In the genomic region with DNA sequence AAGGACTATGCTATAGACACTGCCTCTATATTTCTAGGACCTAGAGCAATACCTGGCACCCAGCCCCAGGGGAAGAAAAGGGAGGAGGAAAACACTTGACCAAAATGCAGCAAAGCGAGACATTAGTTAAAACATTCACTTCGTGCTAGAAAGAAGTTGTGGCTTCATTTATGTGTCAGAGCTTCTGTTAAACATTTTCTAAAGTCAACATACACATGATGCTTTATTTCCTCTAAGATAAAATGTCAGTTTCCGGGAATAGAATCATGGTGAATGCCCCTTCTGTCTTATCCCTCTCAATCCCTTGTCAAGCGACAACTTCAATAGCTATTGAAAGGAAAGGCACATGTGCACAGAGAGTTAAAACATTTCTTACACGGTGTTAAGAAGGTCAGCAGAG, we compare ENCODE assay signal across 12 cellular contexts.
DNase-seq lines count a peak whose midpoint lies in the region; ATAC-seq and TF ChIP-seq lines count a peak whose summit lies in the region.
"Had no signal": no experiment of that assay in that cellular context is flagged by ENCODE, and none has a peak within 500 bp of the region (broad histone marks: within the 10 kb centered on the region; RNA-seq: fewer than 3 reads in every experiment).

No MANE protein-coding gene starts in this region.

- no peaks in the 10 kb centered on the region for H3K36me3 Mint-ChIP-seq in nephron progenitor cell (ENCODE audit: low read depth)
- H3K36me3 Mint-ChIP-seq: stimulated activated memory B cell treated with anti-CD40 and anti-IgM and Interleukin-4, amounts not matched to agents 10 μg/mL and 1 μg/mL and 100 μg/mL, for 72 hours had no signal

- peak; percentile 56 for DNase-seq in DMS53 (lab: John Stamatoyannopoulos, UW)
- peak; percentile 2 for DNase-seq in HK-2 (ENCODE audit: unreplicated experiment)
- DNase-seq in kidney glomerular epithelial cell (lab: John Stamatoyannopoulos, UW), result peak; percentile 53
- no peak for DNase-seq in activated effector memory CD4-positive, alpha-beta T cell treated with Interleukin-2 at 50 U/mL for 16 hours
- DNase-seq in nephron progenitor cell, result no peak
- DNase-seq in NCI-H1417 (lab: John Stamatoyannopoulos, UW), result no peak
- DNase-seq: activated CD8-positive, alpha-beta T cell treated with anti-CD3 and anti-CD28 coated beads for 36 hours; activated naive CD4-positive, alpha-beta T cell treated with anti-CD3 and anti-CD28 coated beads, Interleukin-2, amount 50 U/mL, for 16 hours; EL had no signal

- no peaks in the 10 kb centered on the region for H3K9me3 Mint-ChIP-seq in nephron progenitor cell
- H3K9me3 Mint-ChIP-seq: activated CD8-positive, alpha-beta T cell treated with anti-CD3 and anti-CD28 coated beads for 36 hours; stimulated activated memory B cell treated with anti-CD40 and anti-IgM and Interleukin-4, amounts not matched to agents 10 μg/mL and 1 μg/mL and 100 μg/mL, for 72 hours had no signal

- ATAC-seq in GM21786 (IDR thresholded peaks at IDR 0.05; ENCODE audit: unreplicated experiment) (peak; percentile 75), HG03095 (IDR thresholded peaks at IDR 0.05; ENCODE audit: unreplicated experiment) (no peak)
- ATAC-seq: activated CD8-positive, alpha-beta T cell treated with anti-CD3 and anti-CD28 coated beads for 36 hours; stimulated activated memory B cell treated with anti-CD40 and anti-IgM and Interleukin-4, amounts not matched to agents 10 μg/mL and 1 μg/mL and 100 μg/mL, for 72 hours had no signal

- H3K27me3 Mint-ChIP-seq in nephron progenitor cell (ENCODE audit: low read depth, poor library complexity), result no peaks in the 10 kb centered on the region
- H3K27me3 Mint-ChIP-seq: activated CD8-positive, alpha-beta T cell treated with anti-CD3 and anti-CD28 coated beads for 36 hours had no signal

- TF ChIP-seq CTCF in nephron progenitor cell (IDR thresholded peaks at IDR 0.05), result no peak

- no peak overlapping the region for H3K27ac Mint-ChIP-seq in nephron progenitor cell
- H3K27ac Mint-ChIP-seq: activated CD8-positive, alpha-beta T cell treated with anti-CD3 and anti-CD28 coated beads for 36 hours; stimulated activated memory B cell treated with anti-CD40 and anti-IgM and Interleukin-4, amounts not matched to agents 10 μg/mL and 1 μg/mL and 100 μg/mL, for 72 hours had no signal

- H3K4me1 Mint-ChIP-seq in nephron progenitor cell, result no peaks in the 10 kb centered on the region
- H3K4me1 Mint-ChIP-seq: stimulated activated memory B cell treated with anti-CD40 and anti-IgM and Interleukin-4, amounts not matched to agents 10 μg/mL and 1 μg/mL and 100 μg/mL, for 72 hours had no signal

- H3K4me3 Mint-ChIP-seq in nephron progenitor cell, result no peak overlapping the region
- H3K4me3 Mint-ChIP-seq: activated CD8-positive, alpha-beta T cell treated with anti-CD3 and anti-CD28 coated beads for 36 hours; stimulated activated memory B cell treated with anti-CD40 and anti-IgM and Interleukin-4, amounts not matched to agents 10 μg/mL and 1 μg/mL and 100 μg/mL, for 72 hours had no signal

Comparison
In these comparisons a context has a peak if more than half of its experiments do, and no peak if none do; other contexts are left out.
1. DNase-seq: peak in DMS53 (single experiment), HK-2 (single experiment) and kidney glomerular epithelial cell (single experiment); none in activated effector memory CD4-positive, alpha-beta T cell treated with Interleukin-2 at 50 U/mL for 16 hours (single experiment), nephron progenitor cell (single experiment) and NCI-H1417 (0 of 3).